ENCODE assay signal across 10 cellular contexts in the genomic region with DNA sequence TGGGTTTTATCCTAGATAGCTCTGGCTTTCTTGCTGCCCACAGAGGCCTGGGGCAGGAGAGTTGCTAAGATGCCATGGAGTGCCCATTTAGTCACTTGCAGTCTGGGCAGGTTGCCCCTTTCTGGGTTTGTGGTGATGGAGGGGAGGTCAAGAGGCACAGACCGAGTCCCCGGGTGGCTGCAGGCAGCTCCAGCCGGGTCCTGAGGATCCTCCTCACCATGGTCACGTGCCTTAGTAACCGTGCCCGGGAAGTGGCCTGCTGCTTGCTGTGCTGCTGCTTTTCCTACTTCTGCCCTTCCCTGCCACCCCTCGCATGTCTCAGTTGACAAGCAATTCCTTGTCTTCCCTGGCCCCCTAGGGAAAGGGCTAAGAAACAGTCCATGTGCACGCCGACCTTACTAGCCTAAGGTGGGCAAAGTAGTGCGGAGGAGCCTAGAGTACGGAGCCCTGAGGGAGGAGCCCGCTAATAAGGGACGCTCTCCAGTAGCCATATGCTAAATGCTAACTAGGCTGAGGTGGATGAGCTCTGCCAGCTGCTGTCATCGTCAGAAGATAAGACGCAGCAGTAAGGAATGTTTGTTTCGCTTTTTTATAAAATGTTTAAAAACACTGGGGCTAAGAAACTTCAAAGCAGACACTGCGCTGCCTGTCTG. TPM values are rescaled to one million over a fixed set of nuclear protein-coding genes. Genes with fewer than 3 reads are reported as not detected.
A peak's percentile ranks its signal among the peaks of the same experiment; 100 is the strongest.
DNase-seq lines count a peak whose midpoint lies in the region; ATAC-seq and TF ChIP-seq lines count a peak whose summit lies in the region.
"Had no signal": no experiment of that assay in that cellular context is flagged by ENCODE, and none has a peak within 500 bp of the region (broad histone marks: within the 10 kb centered on the region; RNA-seq: fewer than 3 reads in every experiment).

No MANE protein-coding gene starts in this region.

- no peaks in the 10 kb centered on the region for H3K79me2 ChIP-seq in fibroblast of lung (ENCODE audit: control insufficient read depth, insufficient read depth, low read length)

- peaks cover 20% of the 10 kb centered on the region for H3K4me1 Mint-ChIP-seq in CD14-positive monocyte

- H3K4me1 ChIP-seq in fibroblast of lung (ENCODE audit: control insufficient read depth, extremely low read depth, insufficient read depth, low read length) (peaks cover under 1% of the 10 kb centered on the region), muscle layer of duodenum (ENCODE audit: control insufficient read depth in 1 of 2, insufficient read depth in 2 of 2, low read length in 2 of 2) (peaks cover 4 to 31% of the 10 kb centered on the region in 2 donors)
- H3K4me1 ChIP-seq: SJSA1 had no signal

- peak overlapping the region in 1 of 7 donors; percentile 15 for H3K27ac Mint-ChIP-seq in CD14-positive monocyte

- H3K4me2 ChIP-seq in fibroblast of lung (ENCODE audit: extremely low read depth, insufficient read depth, low read length): peak overlapping the region; percentile 68

- peaks cover 0 to 5% (median 3%) of the 10 kb centered on the region in 3 donors for H3K27me3 Mint-ChIP-seq in CD14-positive monocyte (ENCODE audit: low read depth in 3 of 3)

- TF ChIP-seq CTCF in CD14-positive monocyte (IDR thresholded peaks at IDR 0.05) (no peak), fibroblast of lung (conservative IDR thresholded peaks at IDR 0.05 in 1 of 2, IDR thresholded peaks at IDR 0.05 in 1 of 2; ENCODE audit: low read depth in 1 of 2, low read length in 2 of 2) (no peak)

- no peak overlapping the region for H3K27ac ChIP-seq in fibroblast of lung (ENCODE audit: insufficient read depth, low read length)
- H3K27ac ChIP-seq in muscle layer of duodenum (ENCODE audit: low read length): peak overlapping the region; percentile 54
- H3K27ac ChIP-seq: SJSA1 had no signal

- H3K27me3 ChIP-seq in fibroblast of lung (ENCODE audit: control insufficient read depth, insufficient read depth, low read length) (peaks cover under 1% of the 10 kb centered on the region), muscle layer of duodenum (ENCODE audit: low read depth, low read length) (no peaks in the 10 kb centered on the region)

- no peaks in the 10 kb centered on the region for H3K9me3 ChIP-seq in fibroblast of lung (ENCODE audit: control insufficient read depth, insufficient read depth, low read depth, low read length)
- no peaks in the 10 kb centered on the region for H3K9me3 ChIP-seq in muscle layer of duodenum (ENCODE audit: control insufficient read depth in 1 of 2, low read length in 2 of 2)
- H3K9me3 ChIP-seq: SJSA1 had no signal

- H3K9me3 Mint-ChIP-seq in CD14-positive monocyte: no peaks in the 10 kb centered on the region

- peak overlapping the region; percentile 72 to 75 for H3K4me3 Mint-ChIP-seq in CD14-positive monocyte

- no peaks in the 10 kb centered on the region for H3K36me3 Mint-ChIP-seq in CD14-positive monocyte

- no peak for ATAC-seq in GM19467 (IDR thresholded peaks at IDR 0.05; ENCODE audit: unreplicated experiment)

- DNase-seq in CD14-positive monocyte (ENCODE audit: low spot score): no peak
- peak; percentile 35 for DNase-seq in OCI-M1 (lab: John Stamatoyannopoulos, UW)
- peak in 1 of 2 donors; percentile 46 for DNase-seq in fibroblast of lung (ENCODE audit: low read depth in 2 of 2)
- no peak for DNase-seq in NK-92 treated with Interleukin-12 subunit alpha and Interleukin-12 subunit beta, amount 100 ng/mL, for 24 hours (lab: John Stamatoyannopoulos, UW)
- no peak for DNase-seq in NCI-H1417 treated with DMSO at 0.1 percent for 48 hours (lab: John Stamatoyannopoulos, UW)
- no peak for DNase-seq in NCI-H1436 treated with DMSO at 0.1 percent for 48 hours (lab: John Stamatoyannopoulos, UW)

- peak overlapping the region; percentile 77 for H2AFZ ChIP-seq in fibroblast of lung (ENCODE audit: low read length)

- H3K9ac ChIP-seq in fibroblast of lung (ENCODE audit: insufficient read depth, low read length): no peak overlapping the region

- intact Hi-C loops in CD14-positive monocyte (cut with micrococcal nuclease): loop anchor here in 1 of 2 donors (10.0 kb wide), 1 partner anchor 119 kb away; no protein-coding TSS in a partner anchor

- H3K36me3 ChIP-seq in fibroblast of lung (ENCODE audit: control insufficient read depth, insufficient read depth, low read length) (no peaks in the 10 kb centered on the region), muscle layer of duodenum (ENCODE audit: control insufficient read depth in 1 of 2, insufficient read depth in 2 of 2, low read length in 2 of 2) (no peaks in the 10 kb centered on the region)
- H3K36me3 ChIP-seq: SJSA1 had no signal

- H3K4me3 ChIP-seq in fibroblast of lung (replicated peaks in 1 of 4; ENCODE audit: control extremely low read depth in 1 of 4, insufficient read depth in 1 of 4, low read depth in 3 of 4, low read length in 4 of 4) (peak overlapping the region in 2 of 4 experiments; percentile 3 to 38), muscle layer of duodenum (ENCODE audit: low read depth in 1 of 2, low read length in 2 of 2) (peak overlapping the region; percentile 35 to 51)
- H3K4me3 ChIP-seq: SJSA1 had no signal

- no peaks in the 10 kb centered on the region for H4K20me1 ChIP-seq in fibroblast of lung (ENCODE audit: control insufficient read depth, extremely low read depth, insufficient read depth, low read length)

RNA-seq across cellular contexts. Expression of a gene that starts 34.9 kb away (rescaled TPM):
- polyA plus RNA-seq in CD14-positive monocyte (not detected), fibroblast of lung (0.01 TPM in 1 of 2 replicates, not detected in the other)
- not detected in 2 replicates for total RNA-seq in fibroblast of lung
- not detected in 2 replicates for polyA plus RNA-seq in fibroblast of lung (2012)
- not detected in 2 replicates for polyA minus RNA-seq in fibroblast of lung (ENCODE audit: low replicate concordance)
- total RNA-seq: Daoy, SJSA1 had no signal

RNA-seq across cellular contexts. Expression of a gene that starts 43.3 kb away (rescaled TPM):
- not detected for polyA plus RNA-seq in CD14-positive monocyte
- total RNA-seq in fibroblast of lung: not detected in 2 replicates
- polyA plus RNA-seq in fibroblast of lung: not detected in 2 replicates
- not detected in 2 replicates for polyA plus RNA-seq in fibroblast of lung (2012)
- polyA minus RNA-seq in fibroblast of lung (ENCODE audit: low replicate concordance): not detected in 2 replicates
- total RNA-seq: Daoy, SJSA1 had no signal
